12 cellular contexts compared by ENCODE assay signal in genomic region chr20:51487525-51488279, GRCh38. TPM values are rescaled to one million over a fixed set of nuclear protein-coding genes. Genes with fewer than 3 reads are reported as not detected.
DNase-seq lines count a peak whose midpoint lies in the region; ATAC-seq and TF ChIP-seq lines count a peak whose summit lies in the region.
"Had no signal": no experiment of that assay in that cellular context is flagged by ENCODE, and none has a peak within 500 bp of the region (broad histone marks: within the 10 kb centered on the region; RNA-seq: fewer than 3 reads in every experiment).

No MANE protein-coding gene starts in this region.

- H4K91ac ChIP-seq in IMR-90 (ENCODE audit: insufficient read depth, low read depth, low read length): no peak overlapping the region

- peak overlapping the region; percentile 84 for H2AFZ ChIP-seq in IMR-90 (replicated peaks; ENCODE audit: low read length, poor library complexity)

- H3K14ac ChIP-seq in IMR-90 (replicated peaks; ENCODE audit: low read depth, low read length): no peak overlapping the region

- H3K23ac ChIP-seq in IMR-90 (ENCODE audit: low read depth, low read length): no peak overlapping the region

- H4K8ac ChIP-seq in IMR-90 (ENCODE audit: low read depth in 2 of 2, low read length in 2 of 2): peak overlapping the region in 1 of 2 experiments; percentile 69; a peak in 1 of 4 replicates

- ATAC-seq in IMR-90 (ENCODE audit: low read depth) (peak; percentile 96), HG03175 (IDR thresholded peaks at IDR 0.05; ENCODE audit: unreplicated experiment) (no peak)
- ATAC-seq: heart left ventricle had no signal

- H3K4me3 ChIP-seq in AG09309 (ENCODE audit: control insufficient read depth, low read depth, low read length): no peak overlapping the region; the same call in 1 of the 2 replicates
- H3K4me3 ChIP-seq in IMR-90 (ENCODE audit: insufficient read depth, low read depth, low read length): peak overlapping the region; percentile 5; the same call in 1 of the 2 replicates
- no peak overlapping the region for H3K4me3 ChIP-seq in breast epithelium
- H3K4me3 ChIP-seq: heart left ventricle had no signal

- BruUV-seq in IMR-90 (replicated peaks; lab: Mats Ljungman, UMichigan): no TSS peak

- dilution Hi-C loops in IMR-90 (cut with HindIII; ENCODE audit: low sequenced_read_pairs, unreplicated experiment): no loop called here

- H3K18ac ChIP-seq in IMR-90 (ENCODE audit: low read depth, low read length): no peak overlapping the region

- POLR2A ChIA-PET in IMR-90 (lab: Charles Lee; ENCODE audit: unreplicated experiment): no interaction called here

- no peak overlapping the region for H3K9ac ChIP-seq in IMR-90 (ENCODE audit: low read depth, low read length)

- H2BK5ac ChIP-seq in IMR-90 (ENCODE audit: low read depth, low read length, poor library complexity, severe bottlenecking): peak overlapping the region; percentile 40

- H2AK5ac ChIP-seq in IMR-90 (ENCODE audit: low read depth, low read length): peak overlapping the region; percentile 15; the same call in 1 of the 2 replicates

- H3K4me1 ChIP-seq in IMR-90 (ENCODE audit: control insufficient read depth, insufficient read depth, low read length): peaks cover 10% of the 10 kb centered on the region
- no peaks in the 10 kb centered on the region for H3K4me1 ChIP-seq in breast epithelium

- H3K27me3 ChIP-seq in IMR-90 (ENCODE audit: control insufficient read depth, insufficient read depth, low read length): no peaks in the 10 kb centered on the region
- H3K27me3 ChIP-seq in breast epithelium: no peaks in the 10 kb centered on the region
- H3K27me3 ChIP-seq: heart left ventricle had no signal

- CTCF ChIA-PET in IMR-90 (lab: Yijun Ruan, JAX): interaction anchor here (1.2 kb wide), 1 partner anchor 14 kb away, joined by 6 read pairs; no protein-coding TSS in a partner anchor

- no peak for TF ChIP-seq CTCF in AG09309 (IDR thresholded peaks at IDR 0.05; ENCODE audit: control insufficient read depth, insufficient read depth, low read depth, low read length, missing control alignments)
- no peak for TF ChIP-seq CTCF in IMR-90 (conservative IDR thresholded peaks at IDR 0.05; ENCODE audit: low read depth, low read length)
- peak in 1 of 3 donors; percentile 23 for TF ChIP-seq CTCF in breast epithelium (IDR thresholded peaks at IDR 0.05)

- no peak overlapping the region for H3K56ac ChIP-seq in IMR-90 (ENCODE audit: extremely low read depth, insufficient read depth, low read length)

- H3K9me3 ChIP-seq in IMR-90 (ENCODE audit: control insufficient read depth, insufficient read depth, low read length) (no peaks in the 10 kb centered on the region), breast epithelium (no peaks in the 10 kb centered on the region)
- H3K9me3 ChIP-seq: heart left ventricle had no signal

- H2BK20ac ChIP-seq in IMR-90 (ENCODE audit: low read depth, low read length): peak overlapping the region; percentile 20; the same call in 1 of the 2 replicates

- H3K27ac ChIP-seq in IMR-90 (ENCODE audit: insufficient read depth, low read length): 0 out of 2 replicates have a peak overlapping the region, but pooled peaks have one; percentile 7
- H3K27ac ChIP-seq in breast epithelium: peak overlapping the region; percentile 66 to 70

- H3K36me3 ChIP-seq in IMR-90 (ENCODE audit: control insufficient read depth, insufficient read depth, low read length) (no peaks in the 10 kb centered on the region), breast epithelium (no peaks in the 10 kb centered on the region)
- H3K36me3 ChIP-seq: heart left ventricle had no signal

- peaks cover 9% of the 10 kb centered on the region; the same call in 1 of the 2 replicates for H3K9me1 ChIP-seq in IMR-90 (ENCODE audit: insufficient read depth, low read length)

- H2AK9ac ChIP-seq in IMR-90 (replicated peaks; ENCODE audit: low read depth, low read length, poor library complexity): no peak overlapping the region

- peak overlapping the region; percentile 56 for H3K4me2 ChIP-seq in IMR-90 (ENCODE audit: low read depth, low read length)

- TF ChIP-seq POLR2A in IMR-90 (IDR thresholded peaks at IDR 0.05; ENCODE audit: low read depth, low read length): peak; percentile 49; the same call in 1 of the 2 replicates
- no peak for TF ChIP-seq POLR2A in breast epithelium (IDR thresholded peaks at IDR 0.05)

- intact Hi-C loops in IMR-90 (cut with micrococcal nuclease) (loop anchor here (2.0 to 5.0 kb wide), 3 partner anchors 41 to 75 kb away; no protein-coding TSS in a partner anchor), breast epithelium (cut with DNase I; ENCODE audit: low total_unique reads) (no loop called here)

- in situ Hi-C loops in IMR-90 (cut with MboI; ENCODE audit: low sequenced_read_pairs): no loop called here

- TF ChIP-seq RAD21 in IMR-90 (IDR thresholded peaks at IDR 0.05; ENCODE audit: low read length): peak; percentile 32

- no peak overlapping the region for H2BK15ac ChIP-seq in IMR-90 (ENCODE audit: low read depth, low read length)

- WGBS in IMR-90 (ENCODE audit: extremely low coverage in 2 of 2, insufficient read length in 1 of 2), 2 experiments: no CpG with 5 or more reads among the region's 20 CpGs

- no peaks in the 10 kb centered on the region for H3K79me1 ChIP-seq in IMR-90 (ENCODE audit: low read depth in 1 of 2, low read length in 2 of 2)

- peak overlapping the region; percentile 55 for H3K4ac ChIP-seq in IMR-90 (ENCODE audit: low read depth, low read length)

- no peak overlapping the region for H4K5ac ChIP-seq in IMR-90 (ENCODE audit: low read depth, low read length)

- peak overlapping the region; percentile 60 for H2BK120ac ChIP-seq in IMR-90 (ENCODE audit: low read depth, low read length)

- peaks cover 3% of the 10 kb centered on the region; the same call in 1 of the 2 replicates for H4K20me1 ChIP-seq in IMR-90 (ENCODE audit: insufficient read depth, low read length)

- DNase-seq in AG09309 (ENCODE audit: low read depth) (peak; percentile 42), IMR-90 (peak; percentile 95), breast epithelium (ENCODE audit: low spot score in 2 of 2) (peak in 1 of 2 donors; percentile 35), mesenteric fat pad (ENCODE audit: low spot score) (peak; percentile 72), DMS 273 (lab: John Stamatoyannopoulos, UW; ENCODE audit: unreplicated experiment) (no peak), OCI-M2 (lab: John Stamatoyannopoulos, UW; ENCODE audit: unreplicated experiment) (no peak), activated gamma-delta T cell (lab: John Stamatoyannopoulos, UW) (no peak)
- DNase-seq: activated naive CD4-positive, alpha-beta T cell treated with anti-CD3 and anti-CD28 coated beads for 36 hours; DMS153; NCI-H1417 treated with DMSO at 0.1 percent for 48 hours had no signal

TF ChIP-seq in IMR-90, 13 proteins besides CTCF, POLR2A, EP300 and RAD21:
- TF ChIP-seq USF2 (IDR thresholded peaks at IDR 0.05; ENCODE audit: low read depth, low read length) (no peak), FOS (IDR thresholded peaks at IDR 0.05; ENCODE audit: low read depth, low read length) (peak; percentile 76), ELK1 (IDR thresholded peaks at IDR 0.05; ENCODE audit: borderline replicate concordance, low read depth, low read length) (no peak), NFE2L2 (IDR thresholded peaks at IDR 0.05; ENCODE audit: low read depth, low read length) (no peak), SMC3 (IDR thresholded peaks at IDR 0.05; ENCODE audit: low read depth, low read length) (0 out of 2 replicates have a peak, but pooled peaks have one; percentile 4), MXI1 (IDR thresholded peaks at IDR 0.05; ENCODE audit: borderline replicate concordance, low read depth, low read length) (no peak), MAFK (IDR thresholded peaks at IDR 0.05; ENCODE audit: low read depth, low read length) (no peak), CHD1 (IDR thresholded peaks at IDR 0.05; ENCODE audit: low read depth, low read length) (no peak), RCOR1 (IDR thresholded peaks at IDR 0.05; ENCODE audit: insufficient replicate concordance, low read length) (no peak), RFX5 (IDR thresholded peaks at IDR 0.05; ENCODE audit: low read depth, low read length) (no peak), CEBPB (IDR thresholded peaks at IDR 0.05; ENCODE audit: low read depth, low read length) (no peak), MAZ (IDR thresholded peaks at IDR 0.05; ENCODE audit: borderline replicate concordance, low read depth, low read length) (peak; percentile 27; the same call in 1 of the 2 replicates)

RNA-seq across cellular contexts. Expression of gene NFATC2, which starts 54.8 kb away (rescaled TPM):
- total RNA-seq in IMR-90 (2012; rRNA removed) (0.18 and 0.28 TPM in 2 replicates), breast epithelium (10 to 100 TPM in 2 of 3 donors, 1 to 10 TPM in 1; 5.9 to 11.9 (median 10.2) TPM), mesenteric fat pad (9.3 TPM)
- 0.38 and 0.44 TPM in 2 replicates for polyA plus RNA-seq in IMR-90 (2012; rRNA removed)
- 0.16 and 0.22 TPM in 2 replicates for polyA plus RNA-seq in IMR-90 (2012; cell fraction: cytosol; rRNA removed)
- polyA plus RNA-seq in IMR-90 (2012; cell fraction: nucleus; rRNA removed; ENCODE audit: low replicate concordance): 0.70 and 0.74 TPM in 2 replicates

Comparison
In these comparisons a context has a peak if more than half of its experiments do, and no peak if none do; other contexts are left out.
1. DNase-seq: peak in AG09309 (single experiment), IMR-90 (single experiment) and mesenteric fat pad (single experiment); none in DMS 273 (single experiment), OCI-M2 (single experiment) and activated gamma-delta T cell (single experiment).